ENCODE assay signal across 2 cellular contexts in genomic region chr7:64755881-64756280, GRCh38.
TF ChIP-seq lines count a peak whose summit lies in the region.

No MANE protein-coding gene starts in this region.

TF ChIP-seq in GM23338, 12 proteins besides CTCF, POLR2A, EP300 and RAD21:
- TF ChIP-seq JUNB (IDR thresholded peaks at IDR 0.05; ENCODE audit: unreplicated experiment) (no peak), POLR2AphosphoS5 (IDR thresholded peaks at IDR 0.05; ENCODE audit: low read depth) (no peak), STAT1 (IDR thresholded peaks at IDR 0.05; ENCODE audit: unreplicated experiment) (no peak), ZNF114 (CRISPR knock-in tag; IDR thresholded peaks at IDR 0.05) (no peak), REST (IDR thresholded peaks at IDR 0.05; ENCODE audit: unreplicated experiment) (no peak)
TF ChIP-seq in GM23338: peak in this region for 0.

TF ChIP-seq in K562, 482 proteins besides CTCF, POLR2A, EP300 and RAD21:
- no peak for TF ChIP-seq PRMT5 (CRISPR knock-in tag; IDR thresholded peaks at IDR 0.05)
- no peak for TF ChIP-seq FOXK1 (CRISPR knock-in tag; IDR thresholded peaks at IDR 0.05; ENCODE audit: borderline replicate concordance)
- no peak for TF ChIP-seq NKRF (IDR thresholded peaks at IDR 0.05; ENCODE audit: borderline replicate concordance)
- no peak for TF ChIP-seq TEAD2 (tag; IDR thresholded peaks at IDR 0.05)
- TF ChIP-seq ZNF699 (CRISPR knock-in tag; IDR thresholded peaks at IDR 0.05; ENCODE audit: insufficient replicate concordance), result no peak
- TF ChIP-seq MTA3 (IDR thresholded peaks at IDR 0.05; ENCODE audit: borderline replicate concordance), result no peak
